In the genomic region with DNA sequence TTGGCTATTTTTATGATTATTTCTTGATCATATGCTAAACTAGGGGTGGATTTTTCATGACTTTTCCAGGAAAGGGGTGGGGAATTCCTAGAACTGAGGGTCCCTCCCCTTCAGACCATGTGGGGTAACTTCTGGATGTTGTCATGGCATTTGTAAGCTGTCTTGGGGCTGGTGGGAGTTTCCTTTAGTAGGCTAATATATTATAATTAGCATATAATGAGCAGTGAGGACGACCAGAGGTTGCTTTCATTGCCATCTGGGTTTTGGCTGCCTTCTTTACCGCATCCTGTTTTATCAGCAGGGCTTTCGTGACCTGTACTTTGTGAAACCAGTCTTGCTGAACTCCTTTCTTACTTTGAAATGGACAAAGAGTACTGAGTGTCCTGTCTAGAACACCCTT, we compare ENCODE assay signal across 15 cellular contexts. TPM values are rescaled to one million over a fixed set of nuclear protein-coding genes. Genes with fewer than 3 reads are reported as not detected.
DNase-seq lines count a peak whose midpoint lies in the region; ATAC-seq, FAIRE-seq and TF ChIP-seq lines count a peak whose summit lies in the region.
"Had no signal": no experiment of that assay in that cellular context is flagged by ENCODE, and none has a peak within 500 bp of the region (broad histone marks: within the 10 kb centered on the region; RNA-seq: fewer than 3 reads in every experiment).

No MANE protein-coding gene starts in this region.

- RAD21 ChIA-PET in GM12878 (lab: Charles Lee; ENCODE audit: unreplicated experiment) = no interaction called here

- peak overlapping the region; percentile 27; the same call in 1 of the 2 replicates for H3K4me2 ChIP-seq in GM12878 (ENCODE audit: control insufficient read depth, insufficient read depth)

- POLR2A ChIA-PET in GM12878 (lab: Charles Lee) = no interaction called here
- POLR2A ChIA-PET in HEK293T (lab: Yijun Ruan, JAX) = no interaction called here

- TF ChIP-seq CTCF in GM12878 (IDR thresholded peaks at IDR 0.05 in 2 of 3, conservative IDR thresholded peaks at IDR 0.05 in 1 of 3; ENCODE audit: control insufficient read depth in 2 of 3, extremely low read depth in 1 of 3, insufficient read depth in 1 of 3, low read depth in 3 of 3, low read length in 3 of 3) = no peak
- TF ChIP-seq CTCF in mucosa of descending colon (IDR thresholded peaks at IDR 0.05) = no peak

- intact Hi-C loops in GM12878 (cut with micrococcal nuclease; ENCODE audit: unreplicated experiment) = no loop called here
- intact Hi-C loops in mucosa of descending colon (cut with DNase I, micrococcal nuclease) = no loop called here

- H3K4me1 ChIP-seq in GM12878 (ENCODE audit: control insufficient read depth, insufficient read depth, low read length) (peaks cover 7% of the 10 kb centered on the region; the same call in 1 of the 2 replicates), mucosa of descending colon (ENCODE audit: low read depth) (no peaks in the 10 kb centered on the region)
- H3K4me1 ChIP-seq: ascending aorta had no signal

- H3K79me2 ChIP-seq in GM12878 (ENCODE audit: control insufficient read depth, insufficient read depth, low read length) = no peaks in the 10 kb centered on the region

- H4K20me1 ChIP-seq in GM12878 (ENCODE audit: control insufficient read depth, insufficient read depth) = no peaks in the 10 kb centered on the region

- FAIRE-seq in GM12878 (lab: Jason Lieb, UNC) = peak; percentile 73

- H2AFZ ChIP-seq in GM12878 (ENCODE audit: control insufficient read depth, low read depth, low read length) = no peak overlapping the region

- H3K9me3 ChIP-seq in GM12878 (replicated peaks; ENCODE audit: control insufficient read depth, insufficient read depth, low read length) = no peaks in the 10 kb centered on the region
- H3K9me3 ChIP-seq in mucosa of descending colon = no peaks in the 10 kb centered on the region
- H3K9me3 ChIP-seq: ascending aorta, spleen had no signal

- peak; percentile 58 for ATAC-seq in GM18858 (IDR thresholded peaks at IDR 0.05; ENCODE audit: unreplicated experiment)
- peak; percentile 54 for ATAC-seq in GM21360 (IDR thresholded peaks at IDR 0.05; ENCODE audit: unreplicated experiment)
- ATAC-seq in HG03095 (IDR thresholded peaks at IDR 0.05; ENCODE audit: unreplicated experiment) = peak; percentile 87
- peak; percentile 65 for ATAC-seq in GM12878
- no peak for ATAC-seq in mucosa of descending colon
- ATAC-seq: left ventricle myocardium superior had no signal

- no peak for TF ChIP-seq RAD21 in GM12878 (IDR thresholded peaks at IDR 0.05; ENCODE audit: insufficient read depth, low read depth, low read length)

- H3K36me3 ChIP-seq in GM12878 (ENCODE audit: control insufficient read depth in 2 of 2, insufficient read depth in 2 of 2, low read length in 1 of 2) = no peaks in the 10 kb centered on the region
- no peaks in the 10 kb centered on the region for H3K36me3 ChIP-seq in mucosa of descending colon (ENCODE audit: low read depth)
- H3K36me3 ChIP-seq: ascending aorta, spleen had no signal

- CTCF ChIA-PET in GM12878 (lab: Yijun Ruan, JAX) = interaction anchor here (1.2 kb wide), 2 partner anchors 23 to 28 kb away, joined by 3 read pairs; no protein-coding TSS in a partner anchor
- CTCF ChIA-PET in HEK293T (lab: Yijun Ruan, JAX) = no interaction called here

- WGBS in GM12878 (ENCODE audit: insufficient coverage, insufficient replicate concordance, low lambda C conversion rate, missing lambda C conversion rate) = 0% methylated on average over 3 of the region's 3 CpGs

- no peak overlapping the region for H3K9ac ChIP-seq in GM12878 (ENCODE audit: control insufficient read depth, insufficient read depth, low read length)

- TF ChIP-seq POLR2A in GM12878 (IDR thresholded peaks at IDR 0.05; ENCODE audit: low read depth, low read length) = no peak

- no TSS peak for BruUV-seq in GM12878 (replicated peaks; lab: Mats Ljungman, UMichigan)

- H3K27me3 ChIP-seq in GM12878 (replicated peaks in 1 of 2; ENCODE audit: control insufficient read depth in 2 of 2, insufficient read depth in 2 of 2, low read length in 1 of 2) = no peaks in the 10 kb centered on the region
- H3K27me3 ChIP-seq: ascending aorta, spleen had no signal

- no peak overlapping the region for H3K4me3 ChIP-seq in GM12878
- H3K4me3 ChIP-seq in mucosa of descending colon = no peak overlapping the region
- H3K4me3 ChIP-seq: ascending aorta, spleen had no signal

- DNase-seq in GM12878 (ENCODE audit: low read depth, low spot score) = peak; percentile 15
- no peak for DNase-seq in HEK293T (ENCODE audit: extremely low spot score)
- DNase-seq in SW480 (ENCODE audit: low spot score) = no peak
- DNase-seq in mucosa of descending colon = no peak
- no peak for DNase-seq in nucleus accumbens (lab: John Stamatoyannopoulos, UW)
- DNase-seq: endodermal cell, glutamatergic neuron, KBM-7, left ventricle myocardium superior, NCI-H226, spleen had no signal

- no peak overlapping the region; the same call in 1 of the 2 replicates for H3K27ac ChIP-seq in GM12878 (ENCODE audit: control insufficient read depth, insufficient read depth)
- H3K27ac ChIP-seq: ascending aorta, spleen had no signal

- SMC1A ChIA-PET in GM12878 (lab: Charles Lee; ENCODE audit: uncharacterized antibody, unreplicated experiment) = interaction anchor here (1.1 kb wide), 1 partner anchor 591 kb away, joined by 3 read pairs; no protein-coding TSS in a partner anchor

- in situ Hi-C loops in GM12878 (cut with MboI) = no loop called here

- no peak for TF ChIP-seq EP300 in GM12878 (IDR thresholded peaks at IDR 0.05; ENCODE audit: borderline replicate concordance in 1 of 2, control insufficient read depth in 1 of 2, low read depth in 2 of 2, low read length in 2 of 2)

TF ChIP-seq in GM12878, 131 proteins besides CTCF, POLR2A, EP300 and RAD21:
- TF ChIP-seq RUNX3 (IDR thresholded peaks at IDR 0.05; ENCODE audit: low read length) (peak; percentile 50), RFX5 (IDR thresholded peaks at IDR 0.05; ENCODE audit: low read depth, low read length) (no peak), MEF2A (IDR thresholded peaks at IDR 0.05; ENCODE audit: insufficient read depth, low read depth, low read length) (no peak)

TF ChIP-seq in HEK293T, 16 proteins besides CTCF, POLR2A, EP300 and RAD21 (continues in another document):
- TF ChIP-seq CTBP1 (IDR thresholded peaks at IDR 0.05; ENCODE audit: borderline replicate concordance) (no peak), FOXM1 (IDR thresholded peaks at IDR 0.05; ENCODE audit: borderline replicate concordance) (no peak), HDGF (IDR thresholded peaks at IDR 0.05; ENCODE audit: borderline replicate concordance) (no peak), SP1 (IDR thresholded peaks at IDR 0.05) (no peak), ELF4 (IDR thresholded peaks at IDR 0.05) (no peak), BHLHE40 (IDR thresholded peaks at IDR 0.05; ENCODE audit: borderline replicate concordance) (no peak), SUZ12 (IDR thresholded peaks at IDR 0.05) (no peak), NFRKB (IDR thresholded peaks at IDR 0.05) (no peak), LEF1 (IDR thresholded peaks at IDR 0.05; ENCODE audit: borderline replicate concordance) (no peak)
- TF ChIP-seq, protein P1, sequence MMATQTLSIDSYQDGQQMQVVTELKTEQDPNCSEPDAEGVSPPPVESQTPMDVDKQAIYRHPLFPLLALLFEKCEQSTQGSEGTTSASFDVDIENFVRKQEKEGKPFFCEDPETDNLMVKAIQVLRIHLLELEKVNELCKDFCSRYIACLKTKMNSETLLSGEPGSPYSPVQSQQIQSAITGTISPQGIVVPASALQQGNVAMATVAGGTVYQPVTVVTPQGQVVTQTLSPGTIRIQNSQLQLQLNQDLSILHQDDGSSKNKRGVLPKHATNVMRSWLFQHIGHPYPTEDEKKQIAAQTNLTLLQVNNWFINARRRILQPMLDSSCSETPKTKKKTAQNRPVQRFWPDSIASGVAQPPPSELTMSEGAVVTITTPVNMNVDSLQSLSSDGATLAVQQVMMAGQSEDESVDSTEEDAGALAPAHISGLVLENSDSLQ (IDR thresholded peaks at IDR 0.05) = no peak

RNA-seq across cellular contexts. Expression of gene ABCA5, which starts 40.4 kb away (rescaled TPM):
- total RNA-seq in GM12878 (2013; cell fraction: nucleolus; rRNA removed) = 357 and 358 TPM in 2 replicates
- 17.5 and 22.0 TPM in 2 replicates for total RNA-seq in GM12878 (2014; rRNA removed)
- total RNA-seq in GM12878 (2014; rRNA removed; fragmentation: Illumina TruSeq; extraction: Trizol) = 26.1 and 31.4 TPM in 2 replicates
- total RNA-seq in GM12878 (2021) = 15.7 and 17.2 TPM in 2 replicates
- polyA plus RNA-seq in GM12878 (2011; ENCODE audit: low read depth) = 12.6 TPM
- polyA plus RNA-seq in GM12878 (2011; rRNA removed) = 25.4 and 46.9 TPM in 2 replicates
- polyA plus RNA-seq in GM12878 (2011; cell fraction: cytosol; rRNA removed) = 5.0 and 7.0 TPM in 2 replicates
- polyA plus RNA-seq in GM12878 (2011; cell fraction: nucleus; rRNA removed) = 34.9 and 49.2 TPM in 2 replicates
- polyA plus RNA-seq in GM12878 (2012) = 22.9 and 25.4 TPM in 2 replicates
- 14.5 and 22.9 TPM in 2 replicates for polyA plus RNA-seq in GM12878 (2014; fragmentation: Illumina TruSeq; extraction: Trizol)
- polyA plus RNA-seq in GM12878 (2014; fragmentation: Nextera tagmentation; extraction: Ambion mirVana) = 10 to 100 TPM; 11.8 to 31.1 TPM
- polyA plus RNA-seq in GM12878 (2014; rRNA removed) = 12.3 and 15.6 TPM in 2 replicates
- polyA plus RNA-seq in GM12878 (2016; fragmentation: Nextera tagmentation; extraction: Ambion mirVana) = 10 to 100 TPM; 18.7 to 18.8 TPM
- polyA minus RNA-seq in GM12878 (2011; rRNA and poly(A)+ RNA removed) = 29.2 and 33.4 TPM in 2 replicates
- polyA minus RNA-seq in GM12878 (2011; cell fraction: cytosol; rRNA and poly(A)+ RNA removed) = 6.0 and 7.5 TPM in 2 replicates
- 41.3 and 65.5 TPM in 2 replicates for polyA minus RNA-seq in GM12878 (2011; cell fraction: nucleus; rRNA and poly(A)+ RNA removed)
- total RNA-seq in mucosa of descending colon = 100 to 1,000 TPM in 1 of 3 donors, 10 to 100 TPM in 2; 46.2 to 100 (median 52.7) TPM

RNA-seq across cellular contexts. Expression of gene MAP2K6, which starts 47.2 kb away (rescaled TPM):
- 13.7 and 14.6 TPM in 2 replicates for total RNA-seq in GM12878 (2013; cell fraction: nucleolus; rRNA removed)
- total RNA-seq in GM12878 (2014; rRNA removed) (24.1 and 32.4 TPM in 2 replicates), GM12878 (2014; rRNA removed; fragmentation: Illumina TruSeq; extraction: Trizol) (19.9 and 22.3 TPM in 2 replicates), GM12878 (2021) (23.5 and 24.6 TPM in 2 replicates), mucosa of descending colon (100 to 1,000 TPM in 2 of 3 donors, 10 to 100 TPM in 1; 62.9 to 146 (median 117) TPM)
- polyA plus RNA-seq in GM12878 (2011; ENCODE audit: low read depth) = 14.5 TPM
- polyA plus RNA-seq in GM12878 (2011; rRNA removed) (16.4 and 20.2 TPM in 2 replicates), GM12878 (2014; fragmentation: Illumina TruSeq; extraction: Trizol) (27.5 and 28.1 TPM in 2 replicates), GM12878 (2014; fragmentation: Nextera tagmentation; extraction: Ambion mirVana) (10 to 100 TPM; 61.4 to 70.3 TPM), GM12878 (2014; rRNA removed) (17.8 and 21.1 TPM in 2 replicates), GM12878 (2016; fragmentation: Nextera tagmentation; extraction: Ambion mirVana) (10 to 100 TPM; 15.6 to 16.7 TPM)
- polyA plus RNA-seq in GM12878 (2011; cell fraction: cytosol; rRNA removed) = 9.9 and 10.2 TPM in 2 replicates
- 5.8 and 6.8 TPM in 2 replicates for polyA plus RNA-seq in GM12878 (2011; cell fraction: nucleus; rRNA removed)
- polyA plus RNA-seq in GM12878 (2012) = 18.7 and 19.2 TPM in 2 replicates
- 12.7 and 16.5 TPM in 2 replicates for polyA minus RNA-seq in GM12878 (2011; rRNA and poly(A)+ RNA removed)
- 2.8 and 3.3 TPM in 2 replicates for polyA minus RNA-seq in GM12878 (2011; cell fraction: cytosol; rRNA and poly(A)+ RNA removed)
- polyA minus RNA-seq in GM12878 (2011; cell fraction: nucleus; rRNA and poly(A)+ RNA removed) = 7.1 and 7.7 TPM in 2 replicates
